Comparison of ENCODE assay signal across 1 cellular context in genomic region chr10:49273082-49273465, GRCh38.
TF ChIP-seq lines count a peak whose summit lies in the region.

No MANE protein-coding gene starts in this region.

TF ChIP-seq in SK-N-SH treated with all-trans-retinoic acid at 6 μM for 48 hours, 23 proteins besides CTCF, POLR2A, EP300 and RAD21 (continued from another document):
- TF ChIP-seq, protein P1, sequence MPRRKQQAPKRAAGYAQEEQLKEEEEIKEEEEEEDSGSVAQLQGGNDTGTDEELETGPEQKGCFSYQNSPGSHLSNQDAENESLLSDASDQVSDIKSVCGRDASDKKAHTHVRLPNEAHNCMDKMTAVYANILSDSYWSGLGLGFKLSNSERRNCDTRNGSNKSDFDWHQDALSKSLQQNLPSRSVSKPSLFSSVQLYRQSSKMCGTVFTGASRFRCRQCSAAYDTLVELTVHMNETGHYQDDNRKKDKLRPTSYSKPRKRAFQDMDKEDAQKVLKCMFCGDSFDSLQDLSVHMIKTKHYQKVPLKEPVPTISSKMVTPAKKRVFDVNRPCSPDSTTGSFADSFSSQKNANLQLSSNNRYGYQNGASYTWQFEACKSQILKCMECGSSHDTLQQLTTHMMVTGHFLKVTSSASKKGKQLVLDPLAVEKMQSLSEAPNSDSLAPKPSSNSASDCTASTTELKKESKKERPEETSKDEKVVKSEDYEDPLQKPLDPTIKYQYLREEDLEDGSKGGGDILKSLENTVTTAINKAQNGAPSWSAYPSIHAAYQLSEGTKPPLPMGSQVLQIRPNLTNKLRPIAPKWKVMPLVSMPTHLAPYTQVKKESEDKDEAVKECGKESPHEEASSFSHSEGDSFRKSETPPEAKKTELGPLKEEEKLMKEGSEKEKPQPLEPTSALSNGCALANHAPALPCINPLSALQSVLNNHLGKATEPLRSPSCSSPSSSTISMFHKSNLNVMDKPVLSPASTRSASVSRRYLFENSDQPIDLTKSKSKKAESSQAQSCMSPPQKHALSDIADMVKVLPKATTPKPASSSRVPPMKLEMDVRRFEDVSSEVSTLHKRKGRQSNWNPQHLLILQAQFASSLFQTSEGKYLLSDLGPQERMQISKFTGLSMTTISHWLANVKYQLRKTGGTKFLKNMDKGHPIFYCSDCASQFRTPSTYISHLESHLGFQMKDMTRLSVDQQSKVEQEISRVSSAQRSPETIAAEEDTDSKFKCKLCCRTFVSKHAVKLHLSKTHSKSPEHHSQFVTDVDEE (CRISPR knock-in tag; IDR thresholded peaks at IDR 0.05) = no peak
